In genomic region chr5:105508519-105508918, GRCh38 we compare ENCODE assay signal across 20 cellular contexts.
DNase-seq lines count a peak whose midpoint lies in the region; ATAC-seq and TF ChIP-seq lines count a peak whose summit lies in the region.
"Had no signal": no experiment of that assay in that cellular context is flagged by ENCODE, and none has a peak within 500 bp of the region (broad histone marks: within the 10 kb centered on the region; RNA-seq: fewer than 3 reads in every experiment).

No MANE protein-coding gene starts in this region.

- ATAC-seq in GM21447 (IDR thresholded peaks at IDR 0.05; ENCODE audit: unreplicated experiment), result no peak
- ATAC-seq: activated naive CD4-positive, alpha-beta T cell treated with anti-CD3 and anti-CD28 coated beads, Interleukin-2, amount 50 U/mL, for 72 hours; activated T-cell treated with anti-CD3 and anti-CD28 coated beads, Interleukin-2, amount 50 U/mL, for 4 hours; CD8-positive, alpha-beta T cell; sciatic nerve had no signal

- DNase-seq in M059J (ENCODE audit: low read depth) (peak; percentile 46), astrocyte of the cerebellum (ENCODE audit: low read depth) (peak; percentile 6), kidney epithelial cell (ENCODE audit: low read depth) (peak; percentile 10), NCI-H446 (lab: John Stamatoyannopoulos, UW) (no peak), RPMI8226 (no peak)
- DNase-seq in activated CD4-positive, alpha-beta T cell treated with anti-CD3 and anti-CD28 coated beads, Interleukin-2, amount 50 U/mL, for 4 hours, result no peak
- DNase-seq: activated CD4-positive, alpha-beta T cell treated with anti-CD3 and anti-CD28 coated beads, Interleukin-2, amount 50 U/mL, for 48 hours; activated T-cell treated with anti-CD3 and anti-CD28 coated beads, Interleukin-2, amount 50 U/mL, for 4 hours; caudate nucleus; CD8-positive, alpha-beta T cell; effector CD8-positive, alpha-beta T cell; H7; hippocampal formation; NCI-H146; NCI-H446 treated with DMSO at 0.1 percent for 48 hours; stimulated activated CD4-positive, alpha-beta T cell treated with anti-CD3 and anti-CD28 coated beads, Interleukin-2, amount 100 ng/mL, for 24 hours had no signal

- no peaks in the 10 kb centered on the region for H3K36me3 ChIP-seq in ACC112 (ENCODE audit: insufficient read depth, low read length)
- H3K36me3 ChIP-seq in kidney epithelial cell (ENCODE audit: control insufficient read depth, insufficient read depth, low read length), result no peaks in the 10 kb centered on the region

- H3K4me1 ChIP-seq in ACC112 (ENCODE audit: control insufficient read depth, insufficient read depth, low read length, unreplicated experiment), result peaks cover 4% of the 10 kb centered on the region

- TF ChIP-seq CTCF in astrocyte of the cerebellum (IDR thresholded peaks at IDR 0.05; ENCODE audit: low read depth, low read length, missing control alignments) (no peak), kidney epithelial cell (IDR thresholded peaks at IDR 0.05; ENCODE audit: insufficient read depth, low read length, poor library complexity, severe bottlenecking) (no peak)

- no peak overlapping the region for H3K27ac ChIP-seq in ACC112 (ENCODE audit: low read depth, low read length)

- peak overlapping the region; percentile 51 for H3K4me3 ChIP-seq in ACC112 (ENCODE audit: low read depth, low read length)
- H3K4me3 ChIP-seq in astrocyte of the cerebellum (ENCODE audit: low read depth, low read length), result no peak overlapping the region
- no peak overlapping the region for H3K4me3 ChIP-seq in kidney epithelial cell (ENCODE audit: low read depth, low read length)

- in situ Hi-C loops in astrocyte of the cerebellum (cut with HindIII; ENCODE audit: low sequenced_read_pairs), result no loop called here

- H3K27me3 ChIP-seq in ACC112 (ENCODE audit: insufficient read depth, low read length) (no peaks in the 10 kb centered on the region), kidney epithelial cell (ENCODE audit: control insufficient read depth, insufficient read depth, low read length) (no peaks in the 10 kb centered on the region)

- no peaks in the 10 kb centered on the region for H3K79me2 ChIP-seq in ACC112 (ENCODE audit: control insufficient read depth, insufficient read depth, low read length, unreplicated experiment)

- peak overlapping the region; percentile 19 for H2AFZ ChIP-seq in ACC112 (ENCODE audit: low read length, unreplicated experiment)

Comparison
In these comparisons a context has a peak if more than half of its experiments do, and no peak if none do; other contexts are left out.
1. DNase-seq: peak in M059J (single experiment), astrocyte of the cerebellum (single experiment) and kidney epithelial cell (single experiment); none in NCI-H446 (0 of 2), activated CD4-positive, alpha-beta T cell treated with anti-CD3 and anti-CD28 coated beads, Interleukin-2, amount 50 U/mL, for 4 hours (0 of 2) and RPMI8226 (single experiment).